Comparison of ENCODE assay signal across 1 cellular context in genomic region chr18:54881229-54881753, GRCh38.
TF ChIP-seq lines count a peak whose summit lies in the region.

No MANE protein-coding gene starts in this region.

TF ChIP-seq in K562, 482 proteins besides CTCF, POLR2A, EP300 and RAD21 (continued from another document):
- TF ChIP-seq, protein P1, sequence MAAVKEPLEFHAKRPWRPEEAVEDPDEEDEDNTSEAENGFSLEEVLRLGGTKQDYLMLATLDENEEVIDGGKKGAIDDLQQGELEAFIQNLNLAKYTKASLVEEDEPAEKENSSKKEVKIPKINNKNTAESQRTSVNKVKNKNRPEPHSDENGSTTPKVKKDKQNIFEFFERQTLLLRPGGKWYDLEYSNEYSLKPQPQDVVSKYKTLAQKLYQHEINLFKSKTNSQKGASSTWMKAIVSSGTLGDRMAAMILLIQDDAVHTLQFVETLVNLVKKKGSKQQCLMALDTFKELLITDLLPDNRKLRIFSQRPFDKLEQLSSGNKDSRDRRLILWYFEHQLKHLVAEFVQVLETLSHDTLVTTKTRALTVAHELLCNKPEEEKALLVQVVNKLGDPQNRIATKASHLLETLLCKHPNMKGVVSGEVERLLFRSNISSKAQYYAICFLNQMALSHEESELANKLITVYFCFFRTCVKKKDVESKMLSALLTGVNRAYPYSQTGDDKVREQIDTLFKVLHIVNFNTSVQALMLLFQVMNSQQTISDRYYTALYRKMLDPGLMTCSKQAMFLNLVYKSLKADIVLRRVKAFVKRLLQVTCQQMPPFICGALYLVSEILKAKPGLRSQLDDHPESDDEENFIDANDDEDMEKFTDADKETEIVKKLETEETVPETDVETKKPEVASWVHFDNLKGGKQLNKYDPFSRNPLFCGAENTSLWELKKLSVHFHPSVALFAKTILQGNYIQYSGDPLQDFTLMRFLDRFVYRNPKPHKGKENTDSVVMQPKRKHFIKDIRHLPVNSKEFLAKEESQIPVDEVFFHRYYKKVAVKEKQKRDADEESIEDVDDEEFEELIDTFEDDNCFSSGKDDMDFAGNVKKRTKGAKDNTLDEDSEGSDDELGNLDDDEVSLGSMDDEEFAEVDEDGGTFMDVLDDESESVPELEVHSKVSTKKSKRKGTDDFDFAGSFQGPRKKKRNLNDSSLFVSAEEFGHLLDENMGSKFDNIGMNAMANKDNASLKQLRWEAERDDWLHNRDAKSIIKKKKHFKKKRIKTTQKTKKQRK (IDR thresholded peaks at IDR 0.05; ENCODE audit: borderline replicate concordance, low read depth, low read length), result no peak
- TF ChIP-seq CBX1 (IDR thresholded peaks at IDR 0.05; ENCODE audit: low read depth), result no peak
- TF ChIP-seq, protein P2, sequence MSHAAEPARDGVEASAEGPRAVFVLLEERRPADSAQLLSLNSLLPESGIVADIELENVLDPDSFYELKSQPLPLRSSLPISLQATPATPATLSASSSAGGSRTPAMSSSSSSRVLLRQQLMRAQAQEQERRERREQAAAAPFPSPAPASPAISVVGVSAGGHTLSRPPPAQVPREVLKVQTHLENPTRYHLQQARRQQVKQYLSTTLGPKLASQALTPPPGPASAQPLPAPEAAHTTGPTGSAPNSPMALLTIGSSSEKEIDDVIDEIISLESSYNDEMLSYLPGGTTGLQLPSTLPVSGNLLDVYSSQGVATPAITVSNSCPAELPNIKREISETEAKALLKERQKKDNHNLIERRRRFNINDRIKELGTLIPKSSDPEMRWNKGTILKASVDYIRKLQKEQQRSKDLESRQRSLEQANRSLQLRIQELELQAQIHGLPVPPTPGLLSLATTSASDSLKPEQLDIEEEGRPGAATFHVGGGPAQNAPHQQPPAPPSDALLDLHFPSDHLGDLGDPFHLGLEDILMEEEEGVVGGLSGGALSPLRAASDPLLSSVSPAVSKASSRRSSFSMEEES (CRISPR knock-in tag; IDR thresholded peaks at IDR 0.05), result no peak
- TF ChIP-seq TARDBP (IDR thresholded peaks at IDR 0.05), result no peak
- peak; percentile 32; the same call in 1 of the 2 replicates for TF ChIP-seq SMARCA4 (IDR thresholded peaks at IDR 0.05)
- TF ChIP-seq MEF2D (tag; conservative IDR thresholded peaks at IDR 0.05; ENCODE audit: low read depth), result no peak
- TF ChIP-seq ZZZ3 (IDR thresholded peaks at IDR 0.05), result no peak
- TF ChIP-seq ETV5 (CRISPR knock-in tag; IDR thresholded peaks at IDR 0.05; ENCODE audit: low read depth), result no peak
- TF ChIP-seq CREB3 (tag; conservative IDR thresholded peaks at IDR 0.05; ENCODE audit: low read depth), result no peak
- no peak for TF ChIP-seq POLR3G (IDR thresholded peaks at IDR 0.05; ENCODE audit: extremely low read depth, insufficient read length, insufficient replicate concordance)
- 0 out of 2 replicates have a peak, but pooled peaks have one; percentile 18 for TF ChIP-seq KLF16 (IDR thresholded peaks at IDR 0.05)
- TF ChIP-seq CBFA2T2 (conservative IDR thresholded peaks at IDR 0.05), result peak; percentile 59
- no peak for TF ChIP-seq PYGO2 (tag; IDR thresholded peaks at IDR 0.05)
- TF ChIP-seq, protein P3, sequence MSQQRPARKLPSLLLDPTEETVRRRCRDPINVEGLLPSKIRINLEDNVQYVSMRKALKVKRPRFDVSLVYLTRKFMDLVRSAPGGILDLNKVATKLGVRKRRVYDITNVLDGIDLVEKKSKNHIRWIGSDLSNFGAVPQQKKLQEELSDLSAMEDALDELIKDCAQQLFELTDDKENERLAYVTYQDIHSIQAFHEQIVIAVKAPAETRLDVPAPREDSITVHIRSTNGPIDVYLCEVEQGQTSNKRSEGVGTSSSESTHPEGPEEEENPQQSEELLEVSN (IDR thresholded peaks at IDR 0.05; ENCODE audit: borderline replicate concordance in 1 of 2, extremely low read depth in 1 of 2, insufficient read depth in 1 of 2, insufficient read length in 1 of 2, low read depth in 1 of 2, low read length in 1 of 2, poor library complexity in 1 of 2, severe bottlenecking in 1 of 2), result no peak
- no peak for TF ChIP-seq ZNF23 (CRISPR knock-in tag; IDR thresholded peaks at IDR 0.05)
- TF ChIP-seq DMBX1 (CRISPR knock-in tag; IDR thresholded peaks at IDR 0.05; ENCODE audit: borderline replicate concordance), result no peak
- peak; percentile 65 for TF ChIP-seq ARID1B (IDR thresholded peaks at IDR 0.05)
- TF ChIP-seq CCNT2 (IDR thresholded peaks at IDR 0.05; ENCODE audit: borderline replicate concordance, extremely low read depth, insufficient read length, low read depth, low read length), result peak; percentile 40
- no peak for TF ChIP-seq TBL1XR1 (IDR thresholded peaks at IDR 0.05; ENCODE audit: low read length in 2 of 2)
- TF ChIP-seq ZNF431 (CRISPR knock-in tag; IDR thresholded peaks at IDR 0.05), result no peak
- TF ChIP-seq, protein P4, sequence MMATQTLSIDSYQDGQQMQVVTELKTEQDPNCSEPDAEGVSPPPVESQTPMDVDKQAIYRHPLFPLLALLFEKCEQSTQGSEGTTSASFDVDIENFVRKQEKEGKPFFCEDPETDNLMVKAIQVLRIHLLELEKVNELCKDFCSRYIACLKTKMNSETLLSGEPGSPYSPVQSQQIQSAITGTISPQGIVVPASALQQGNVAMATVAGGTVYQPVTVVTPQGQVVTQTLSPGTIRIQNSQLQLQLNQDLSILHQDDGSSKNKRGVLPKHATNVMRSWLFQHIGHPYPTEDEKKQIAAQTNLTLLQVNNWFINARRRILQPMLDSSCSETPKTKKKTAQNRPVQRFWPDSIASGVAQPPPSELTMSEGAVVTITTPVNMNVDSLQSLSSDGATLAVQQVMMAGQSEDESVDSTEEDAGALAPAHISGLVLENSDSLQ (IDR thresholded peaks at IDR 0.05), result no peak
- TF ChIP-seq HNRNPK (IDR thresholded peaks at IDR 0.05; ENCODE audit: low read depth, low read length, poor library complexity, severe bottlenecking), result no peak
- peak; percentile 7; the same call in 1 of the 2 replicates for TF ChIP-seq BHLHE40 (IDR thresholded peaks at IDR 0.05; ENCODE audit: low read length)
- no peak for TF ChIP-seq NR4A1 (CRISPR knock-in tag; IDR thresholded peaks at IDR 0.05)
- TF ChIP-seq NR4A1 (tag; IDR thresholded peaks at IDR 0.05), result no peak
- peak; percentile 80 for TF ChIP-seq CBFA2T3 (IDR thresholded peaks at IDR 0.05)
- TF ChIP-seq U2AF1 (optimal IDR thresholded peaks at IDR 0.05; ENCODE audit: low read depth, low read length), result no peak
- TF ChIP-seq LEF1 (IDR thresholded peaks at IDR 0.05), result no peak
- no peak for TF ChIP-seq BRCA1 (IDR thresholded peaks at IDR 0.05)
- TF ChIP-seq BRCA1 (CRISPR knock-in tag; IDR thresholded peaks at IDR 0.05), result no peak
- no peak for TF ChIP-seq MIER1 (IDR thresholded peaks at IDR 0.05; ENCODE audit: low read depth)
- TF ChIP-seq CBX2 (IDR thresholded peaks at IDR 0.05; ENCODE audit: insufficient read depth, low read length, poor library complexity, severe bottlenecking), result no peak
- no peak for TF ChIP-seq RBM34 (IDR thresholded peaks at IDR 0.05; ENCODE audit: borderline replicate concordance, insufficient read depth, low read length)
- TF ChIP-seq TRIM24 (IDR thresholded peaks at IDR 0.05), result peak in 1 of 2 experiments; percentile 17; a peak in 1 of 4 replicates
- TF ChIP-seq FOXA3 (CRISPR knock-in tag; conservative IDR thresholded peaks at IDR 0.05 in 1 of 2, IDR thresholded peaks at IDR 0.05 in 1 of 2), result no peak
